8 cellular contexts compared by ENCODE assay signal in genomic region chr12:9448648-9449047, GRCh38.
DNase-seq lines count a peak whose midpoint lies in the region; ATAC-seq and TF ChIP-seq lines count a peak whose summit lies in the region.
"Not testable (repeated sequence)": the region's sequence is repeated elsewhere in the genome, so short reads cannot be mapped to it uniquely, and the experiment has no call there.

No MANE protein-coding gene starts in this region.

- not testable (repeated sequence) for DNase-seq in CD4-positive, alpha-beta T cell; activated CD8-positive, alpha-beta memory T cell treated with anti-CD3 and anti-CD28 coated beads, Interleukin-2, amount 10 ng/mL, durations not matched to agents 7 days and 5 days; iPS DF 6.9 (ENCODE audit: low read depth, low spot score); stimulated activated naive CD8-positive, alpha-beta T cell treated with anti-CD3 and anti-CD28 coated beads, Interleukin-15, amount 100 ng/mL, for 72 hours
- DNase-seq in HT-29 (ENCODE audit: low spot score), result peak; percentile 32
- DNase-seq in NCI-H774 (lab: John Stamatoyannopoulos, UW), result peak; percentile 53
- peak in 1 of 10 donors; percentile 9 for DNase-seq in naive thymus-derived CD8-positive, alpha-beta T cell

- H3K27me3 Mint-ChIP-seq in CD4-positive, alpha-beta T cell; activated CD8-positive, alpha-beta memory T cell treated with anti-CD3 and anti-CD28 coated beads, Interleukin-2, amount 10 ng/mL, durations not matched to agents 7 days and 5 days; naive thymus-derived CD8-positive, alpha-beta T cell; stimulated activated naive CD8-positive, alpha-beta T cell treated with anti-CD3 and anti-CD28 coated beads, Interleukin-15, amount 100 ng/mL, for 72 hours: not testable (repeated sequence)
- peaks cover 11% of the 10 kb centered on the region for H3K27me3 Mint-ChIP-seq in dendritic cell treated with granulocyte-macrophage colony-stimulating factor and Interleukin-4, amounts not matched to agents 40 ng/mL and 50 ng/mL, for 4 days

- peak overlapping the region; percentile 62; the same call in 1 of the 2 replicates for H3K4me3 ChIP-seq in iPS DF 6.9 (ENCODE audit: low read length)

- not testable (repeated sequence) for H3K36me3 Mint-ChIP-seq in CD4-positive, alpha-beta T cell (ENCODE audit: low read depth); activated CD8-positive, alpha-beta memory T cell treated with anti-CD3 and anti-CD28 coated beads, Interleukin-2, amount 10 ng/mL, durations not matched to agents 7 days and 5 days; dendritic cell treated with granulocyte-macrophage colony-stimulating factor and Interleukin-4, amounts not matched to agents 40 ng/mL and 50 ng/mL, for 4 days (ENCODE audit: low read depth); naive thymus-derived CD8-positive, alpha-beta T cell

- H3K9me3 Mint-ChIP-seq in CD4-positive, alpha-beta T cell; activated CD8-positive, alpha-beta memory T cell treated with anti-CD3 and anti-CD28 coated beads, Interleukin-2, amount 10 ng/mL, durations not matched to agents 7 days and 5 days (ENCODE audit: low read depth); dendritic cell treated with granulocyte-macrophage colony-stimulating factor and Interleukin-4, amounts not matched to agents 40 ng/mL and 50 ng/mL, for 4 days; naive thymus-derived CD8-positive, alpha-beta T cell; stimulated activated naive CD8-positive, alpha-beta T cell treated with anti-CD3 and anti-CD28 coated beads, Interleukin-15, amount 100 ng/mL, for 72 hours: not testable (repeated sequence)

- peak overlapping the region; percentile 98 for H3K4me3 Mint-ChIP-seq in CD4-positive, alpha-beta T cell
- peak overlapping the region; percentile 87 for H3K4me3 Mint-ChIP-seq in activated CD8-positive, alpha-beta memory T cell treated with anti-CD3 and anti-CD28 coated beads, Interleukin-2, amount 10 ng/mL, durations not matched to agents 7 days and 5 days
- H3K4me3 Mint-ChIP-seq in dendritic cell treated with granulocyte-macrophage colony-stimulating factor and Interleukin-4, amounts not matched to agents 40 ng/mL and 50 ng/mL, for 4 days, result peak overlapping the region; percentile 97
- peak overlapping the region; percentile 96 to 100 (median 98) for H3K4me3 Mint-ChIP-seq in naive thymus-derived CD8-positive, alpha-beta T cell
- peak overlapping the region; percentile 99 to 100 for H3K4me3 Mint-ChIP-seq in stimulated activated naive CD8-positive, alpha-beta T cell treated with anti-CD3 and anti-CD28 coated beads, Interleukin-15, amount 100 ng/mL, for 72 hours

- not testable (repeated sequence) for H3K36me3 ChIP-seq in iPS DF 6.9 (ENCODE audit: control insufficient read depth, insufficient read depth, low read length)

- H3K4me1 Mint-ChIP-seq in CD4-positive, alpha-beta T cell (ENCODE audit: low read depth), result peaks cover 26% of the 10 kb centered on the region
- H3K4me1 Mint-ChIP-seq in activated CD8-positive, alpha-beta memory T cell treated with anti-CD3 and anti-CD28 coated beads, Interleukin-2, amount 10 ng/mL, durations not matched to agents 7 days and 5 days, result peaks cover 21% of the 10 kb centered on the region
- peaks cover 17% of the 10 kb centered on the region for H3K4me1 Mint-ChIP-seq in dendritic cell treated with granulocyte-macrophage colony-stimulating factor and Interleukin-4, amounts not matched to agents 40 ng/mL and 50 ng/mL, for 4 days (ENCODE audit: low read depth)
- H3K4me1 Mint-ChIP-seq in naive thymus-derived CD8-positive, alpha-beta T cell, result peaks cover 14 to 26% (median 22%) of the 10 kb centered on the region in 4 donors
- peaks cover 19% of the 10 kb centered on the region for H3K4me1 Mint-ChIP-seq in stimulated activated naive CD8-positive, alpha-beta T cell treated with anti-CD3 and anti-CD28 coated beads, Interleukin-15, amount 100 ng/mL, for 72 hours

- not testable (repeated sequence) for H3K4me1 ChIP-seq in iPS DF 6.9 (ENCODE audit: control insufficient read depth, insufficient read depth, low read length)

- CTCF ChIA-PET in CD4-positive, alpha-beta T cell (lab: Charles Lee), result not testable (repeated sequence)
- CTCF ChIA-PET in activated CD8-positive, alpha-beta memory T cell treated with anti-CD3 and anti-CD28 coated beads, Interleukin-2, amount 10 ng/mL, durations not matched to agents 7 days and 5 days (lab: Charles Lee), result interaction anchor here (1.9 kb wide), 1 partner anchor 259 kb away, joined by 4 read pairs; no protein-coding TSS in a partner anchor

- WGBS in iPS DF 6.9 (ENCODE audit: insufficient coverage, insufficient read length), result no CpG with 5 or more reads among the region's 10 CpGs

- peak overlapping the region; percentile 84 for H3K27ac Mint-ChIP-seq in CD4-positive, alpha-beta T cell
- peak overlapping the region; percentile 93 for H3K27ac Mint-ChIP-seq in activated CD8-positive, alpha-beta memory T cell treated with anti-CD3 and anti-CD28 coated beads, Interleukin-2, amount 10 ng/mL, durations not matched to agents 7 days and 5 days
- peak overlapping the region; percentile 85 for H3K27ac Mint-ChIP-seq in dendritic cell treated with granulocyte-macrophage colony-stimulating factor and Interleukin-4, amounts not matched to agents 40 ng/mL and 50 ng/mL, for 4 days
- peak overlapping the region in 9 of 10 donors; percentile 16 to 97 (median 94) for H3K27ac Mint-ChIP-seq in naive thymus-derived CD8-positive, alpha-beta T cell
- peak overlapping the region; percentile 98 to 99 for H3K27ac Mint-ChIP-seq in stimulated activated naive CD8-positive, alpha-beta T cell treated with anti-CD3 and anti-CD28 coated beads, Interleukin-15, amount 100 ng/mL, for 72 hours

- not testable (repeated sequence) for TF ChIP-seq CTCF in CD4-positive, alpha-beta T cell (IDR thresholded peaks at IDR 0.05)

- not testable (repeated sequence) for H3K27me3 ChIP-seq in CD4-positive, alpha-beta T cell (ENCODE audit: control insufficient read depth, insufficient read depth, low read length); iPS DF 6.9 (ENCODE audit: control insufficient read depth, insufficient read depth, low read length)

- not testable (repeated sequence) for H3K9me3 ChIP-seq in CD4-positive, alpha-beta T cell (ENCODE audit: control insufficient read depth, low read length); iPS DF 6.9 (ENCODE audit: control insufficient read depth, insufficient read depth, low read length)

- ATAC-seq in CD4-positive, alpha-beta T cell (ENCODE audit: poor library complexity); activated CD8-positive, alpha-beta memory T cell treated with anti-CD3 and anti-CD28 coated beads, Interleukin-2, amount 10 ng/mL, durations not matched to agents 7 days and 5 days; naive thymus-derived CD8-positive, alpha-beta T cell; stimulated activated naive CD8-positive, alpha-beta T cell treated with anti-CD3 and anti-CD28 coated beads, Interleukin-15, amount 100 ng/mL, for 72 hours: not testable (repeated sequence)

- POLR2A ChIA-PET in CD4-positive, alpha-beta T cell (lab: Charles Lee), result interaction anchor here (0.6 to 1.2 kb wide), 3 partner anchors 111 to 225 kb away, joined by 3 to 4 read pairs (median 3); no protein-coding TSS in a partner anchor
- POLR2A ChIA-PET in naive thymus-derived CD8-positive, alpha-beta T cell (lab: Charles Lee), result not testable (repeated sequence)

- not testable (repeated sequence) for H3K27ac ChIP-seq in CD4-positive, alpha-beta T cell (ENCODE audit: low read depth, low read length); iPS DF 6.9 (ENCODE audit: low read length)

- intact Hi-C loops in CD4-positive, alpha-beta T cell (cut with DNase I, micrococcal nuclease); dendritic cell treated with granulocyte-macrophage colony-stimulating factor and Interleukin-4, amounts not matched to agents 40 ng/mL and 50 ng/mL, for 4 days (cut with micrococcal nuclease): not testable (repeated sequence)
